In genomic region chr17:1830288-1830687, GRCh38 we compare ENCODE assay signal across 8 cellular contexts. TPM values are rescaled to one million over a fixed set of nuclear protein-coding genes. Genes with fewer than 3 reads are reported as not detected.
A peak's percentile ranks its signal among the peaks of the same experiment; 100 is the strongest.
DNase-seq lines count a peak whose midpoint lies in the region; ATAC-seq and TF ChIP-seq lines count a peak whose summit lies in the region.

No MANE protein-coding gene starts in this region.

- peak overlapping the region; percentile 11 for H3K27ac ChIP-seq in caudate nucleus (ENCODE audit: low read depth, low read length)
- H3K27ac ChIP-seq in tibial nerve: peak overlapping the region; percentile 69 to 95 (median 92)

- H3K4me3 ChIP-seq in tibial nerve: peak overlapping the region; percentile 83 to 93 (median 87)

- ATAC-seq in memory B cell (ENCODE audit: low read depth): peak; percentile 11
- no peak for ATAC-seq in HG02884 (IDR thresholded peaks at IDR 0.05; ENCODE audit: unreplicated experiment)

- no peak for TF ChIP-seq EP300 in tibial nerve (IDR thresholded peaks at IDR 0.05)

- H3K9me3 Mint-ChIP-seq in memory B cell: no peaks in the 10 kb centered on the region

- no peaks in the 10 kb centered on the region for H3K27me3 ChIP-seq in tibial nerve

- H3K27me3 Mint-ChIP-seq in memory B cell: no peaks in the 10 kb centered on the region

- POLR2A ChIA-PET in GM10248 (lab: Yijun Ruan, JAX): no interaction called here

- CTCF ChIA-PET in GM10248 (lab: Yijun Ruan, JAX): no interaction called here

- WGBS in tibial nerve, 2 donors: 1 to 2% methylated on average over 11 of the region's 11 CpGs

- H3K27ac Mint-ChIP-seq in memory B cell: peak overlapping the region; percentile 74

- DNase-seq in A172 (ENCODE audit: low spot score) (peak; percentile 26), GM10248 (ENCODE audit: extremely low spot score) (peak; percentile 33), OCI-M1 (lab: John Stamatoyannopoulos, UW) (peak; percentile 23), caudate nucleus (lab: John Stamatoyannopoulos, UW) (peak in 7 of 61 donors; percentile 9 to 41 (median 15)), memory B cell (ENCODE audit: low spot score in 2 of 2) (peak in 1 of 2 donors; percentile 14), tibial nerve (ENCODE audit: low spot score in 2 of 2) (no peak), DMS153 (lab: John Stamatoyannopoulos, UW) (no peak)

- peaks cover 0 to 37% (median 12%) of the 10 kb centered on the region in 4 donors for H3K4me1 ChIP-seq in tibial nerve

- TF ChIP-seq CTCF in GM10248 (IDR thresholded peaks at IDR 0.05; ENCODE audit: control extremely low read depth, extremely low read depth, low read depth, missing control alignments) (no peak), tibial nerve (IDR thresholded peaks at IDR 0.05) (no peak)

- H3K4me3 Mint-ChIP-seq in memory B cell: peak overlapping the region; percentile 89

- TF ChIP-seq POLR2A in tibial nerve (IDR thresholded peaks at IDR 0.05): no peak

- H3K9me3 ChIP-seq in tibial nerve: no peaks in the 10 kb centered on the region

- peaks cover 7% of the 10 kb centered on the region for H3K36me3 Mint-ChIP-seq in memory B cell

- H3K36me3 ChIP-seq in tibial nerve: peaks cover 0 to 41% (median 0%) of the 10 kb centered on the region in 3 donors

- H3K4me1 Mint-ChIP-seq in memory B cell: peaks cover 29% of the 10 kb centered on the region

RNA-seq across cellular contexts. Expression of gene RPA1, which starts 0.5 kb away (rescaled TPM):
- 41.1 and 46.1 TPM in 2 replicates for total RNA-seq in A172 (2014; rRNA removed; shearing (Covaris generic))
- total RNA-seq in tibial nerve: 10 to 100 TPM; 18.0 to 31.0 (median 26.7) TPM

RNA-seq across cellular contexts. Expression of gene SMYD4, which starts 0.6 kb away (rescaled TPM):
- total RNA-seq in A172 (2014; rRNA removed; shearing (Covaris generic)): 5.1 and 7.7 TPM in 2 replicates
- 10 to 100 TPM; 15.1 to 19.9 (median 17.5) TPM for total RNA-seq in tibial nerve

Comparison
In these comparisons a context has a peak if more than half of its experiments do, and no peak if none do; other contexts are left out.
1. DNase-seq: peak in A172 (single experiment), GM10248 (single experiment) and OCI-M1 (single experiment); none in tibial nerve (0 of 2) and DMS153 (single experiment).